Comparison of ENCODE assay signal across 10 cellular contexts in the genomic region with DNA sequence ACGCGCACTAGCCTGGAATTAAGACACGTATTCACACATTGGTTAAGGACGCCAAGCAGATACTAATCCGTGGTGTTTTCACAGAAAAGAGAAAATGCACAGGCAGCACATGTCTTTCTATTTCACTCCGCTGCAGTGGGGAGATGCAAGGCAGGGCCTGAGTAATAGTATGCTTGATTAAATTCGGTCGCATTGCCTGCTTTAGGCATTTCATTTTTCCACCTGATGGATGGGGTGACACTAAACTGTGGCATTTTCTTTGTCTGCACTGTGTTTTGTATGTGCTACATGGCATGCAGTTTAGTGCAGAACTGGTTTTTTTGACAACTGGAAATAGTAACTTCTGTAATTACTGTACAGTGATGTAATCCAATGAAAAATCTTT.
DNase-seq lines count a peak whose midpoint lies in the region; ATAC-seq and TF ChIP-seq lines count a peak whose summit lies in the region.
"Had no signal": no experiment of that assay in that cellular context is flagged by ENCODE, and none has a peak within 500 bp of the region (broad histone marks: within the 10 kb centered on the region; RNA-seq: fewer than 3 reads in every experiment).

No MANE protein-coding gene starts in this region.

- no peaks in the 10 kb centered on the region for H3K27me3 ChIP-seq in BLaER1
- H3K27me3 ChIP-seq in prostate gland (replicated peaks; ENCODE audit: insufficient read depth), result no peaks in the 10 kb centered on the region
- no peaks in the 10 kb centered on the region for H3K27me3 ChIP-seq in thyroid gland

- no peak for TF ChIP-seq CTCF in prostate gland (IDR thresholded peaks at IDR 0.05)
- no peak for TF ChIP-seq CTCF in thyroid gland (IDR thresholded peaks at IDR 0.05)

- intact Hi-C loops in prostate gland (cut with DNase I), result no loop called here
- intact Hi-C loops in thyroid gland (cut with DNase I), result no loop called here

- peak; percentile 64 for ATAC-seq in esophagus mucosa
- ATAC-seq in GM19463 (IDR thresholded peaks at IDR 0.05; ENCODE audit: unreplicated experiment), result no peak
- no peak for ATAC-seq in GM18868 (IDR thresholded peaks at IDR 0.05; ENCODE audit: unreplicated experiment)
- ATAC-seq in HG03135 (IDR thresholded peaks at IDR 0.05; ENCODE audit: unreplicated experiment), result no peak
- ATAC-seq: natural killer cell treated with Interleukin-12 subunit alpha and Interleukin-12 subunit beta and Interleukin-15 and Interleukin-18, amount 100 ng/mL, for 72 hours had no signal

- H3K4me1 ChIP-seq in BLaER1 (peaks cover 35% of the 10 kb centered on the region), prostate gland (replicated peaks) (no peaks in the 10 kb centered on the region), thyroid gland (no peaks in the 10 kb centered on the region)

- DNase-seq in NCI-H1417 treated with DMSO at 0.1 percent for 48 hours (lab: John Stamatoyannopoulos, UW), result peak; percentile 70
- DNase-seq in prostate gland (ENCODE audit: low spot score), result no peak
- no peak for DNase-seq in thyroid gland
- DNase-seq: NK-92 treated with Interleukin-12 subunit alpha and Interleukin-12 subunit beta, amount 100 ng/mL, for 24 hours had no signal

- H3K27ac ChIP-seq in BLaER1, result peak overlapping the region; percentile 74
- no peak overlapping the region for H3K27ac ChIP-seq in prostate gland
- H3K27ac ChIP-seq in thyroid gland, result no peak overlapping the region

- no peaks in the 10 kb centered on the region for H4K20me1 ChIP-seq in BLaER1

- no peaks in the 10 kb centered on the region for H3K9me3 ChIP-seq in BLaER1
- H3K9me3 ChIP-seq in prostate gland, result no peaks in the 10 kb centered on the region
- H3K9me3 ChIP-seq in thyroid gland, result no peaks in the 10 kb centered on the region

- 10% methylated on average over 8 of the region's 8 CpGs for WGBS in prostate gland
- WGBS in thyroid gland, 2 donors, result 17 to 22% methylated on average over 8 of the region's 8 CpGs

- peak overlapping the region; percentile 88 for H3K4me2 ChIP-seq in BLaER1

- H3K36me3 ChIP-seq in BLaER1 (no peaks in the 10 kb centered on the region), prostate gland (no peaks in the 10 kb centered on the region), thyroid gland (no peaks in the 10 kb centered on the region)

- no peak for TF ChIP-seq POLR2A in prostate gland (IDR thresholded peaks at IDR 0.05)
- no peak for TF ChIP-seq POLR2A in thyroid gland (IDR thresholded peaks at IDR 0.05)

- H3K4me3 ChIP-seq in BLaER1, result peak overlapping the region; percentile 64
- H3K4me3 ChIP-seq in prostate gland, result peak overlapping the region; percentile 0 to 18
- H3K4me3 ChIP-seq in thyroid gland (replicated peaks in 1 of 3), result no peak overlapping the region

- H3K9ac ChIP-seq in BLaER1, result peak overlapping the region; percentile 47

Comparison
In these comparisons a context has a peak if more than half of its experiments do, and no peak if none do; other contexts are left out.
1. H3K4me3 ChIP-seq: peak in BLaER1 (single experiment) and prostate gland (2 of 2); none in thyroid gland (0 of 3).